Comparison of ENCODE assay signal across 8 cellular contexts in the genomic region with DNA sequence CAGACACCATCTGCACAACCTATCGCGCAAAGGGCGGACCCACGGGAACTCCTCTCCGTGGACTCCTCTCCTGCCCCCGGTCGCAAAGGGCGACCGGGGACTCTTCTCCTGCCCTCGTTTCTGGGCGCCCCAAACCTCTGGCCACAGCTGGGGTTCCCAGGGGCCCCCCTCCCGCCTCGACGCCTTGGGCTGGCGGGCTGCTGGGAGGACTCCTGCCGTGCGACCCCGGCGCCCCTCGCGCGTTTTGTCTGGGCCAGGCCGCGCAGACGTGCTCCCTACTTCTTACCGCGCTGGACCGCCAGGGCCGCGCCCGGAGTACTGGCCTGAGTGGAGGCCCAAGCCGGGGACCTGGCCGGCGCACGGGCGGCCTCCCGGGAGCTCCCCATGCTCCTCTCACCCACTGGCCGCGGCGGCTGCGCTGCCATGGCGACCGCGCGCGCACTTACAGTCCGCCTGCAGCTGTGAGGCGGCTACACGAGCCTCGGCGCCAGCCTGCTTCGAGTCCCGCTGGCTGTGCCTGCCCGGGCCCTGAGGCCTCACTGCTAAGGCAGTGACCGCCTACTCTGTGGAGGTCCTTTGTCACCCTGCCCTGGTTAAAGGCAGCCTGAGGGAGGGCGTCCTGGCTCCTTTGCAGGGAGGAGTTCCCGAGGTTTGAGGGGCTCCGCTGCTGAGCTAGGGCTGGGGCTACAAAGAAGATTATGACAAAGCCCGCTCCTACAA. TPM values are rescaled to one million over a fixed set of nuclear protein-coding genes. Genes with fewer than 3 reads are reported as not detected.
A peak's percentile ranks its signal among the peaks of the same experiment; 100 is the strongest.
DNase-seq lines count a peak whose midpoint lies in the region; ATAC-seq, FAIRE-seq and TF ChIP-seq lines count a peak whose summit lies in the region.

No MANE protein-coding gene starts in this region.

- H3K27ac Mint-ChIP-seq in activated B cell treated with CpG ODN at 0.5 μM for 24 hours = peak overlapping the region; percentile 97

- H3K9me3 Mint-ChIP-seq in activated B cell treated with CpG ODN at 0.5 μM for 24 hours = peaks cover 8% of the 10 kb centered on the region

- H3K4me1 Mint-ChIP-seq in activated B cell treated with CpG ODN at 0.5 μM for 24 hours = peaks cover 37% of the 10 kb centered on the region

- H3K4me3 ChIP-seq in colonic mucosa = peak overlapping the region; percentile 57
- peak overlapping the region; percentile 43 to 62 for H3K4me3 ChIP-seq in left lung

- TF ChIP-seq CTCF in GM13976 (IDR thresholded peaks at IDR 0.05; ENCODE audit: borderline replicate concordance, control extremely low read depth, extremely low read depth, insufficient read depth, missing control alignments) = no peak
- no peak for TF ChIP-seq CTCF in activated B cell treated with CpG ODN at 0.5 μM for 24 hours (IDR thresholded peaks at IDR 0.05)
- TF ChIP-seq CTCF in colonic mucosa (IDR thresholded peaks at IDR 0.05) = no peak
- peak in 1 of 2 donors; percentile 19 for TF ChIP-seq CTCF in left lung (IDR thresholded peaks at IDR 0.05)
- TF ChIP-seq CTCF in D721Med (IDR thresholded peaks at IDR 0.05; ENCODE audit: insufficient read depth, missing control alignments) = no peak

- ATAC-seq in HG02571 (IDR thresholded peaks at IDR 0.05; ENCODE audit: unreplicated experiment) = peak; percentile 67
- peak; percentile 56 for ATAC-seq in activated B cell treated with CpG ODN at 0.5 μM for 24 hours (ENCODE audit: low read depth)
- peak; percentile 90 for ATAC-seq in left lung

- peaks cover 9% of the 10 kb centered on the region for H3K36me3 Mint-ChIP-seq in activated B cell treated with CpG ODN at 0.5 μM for 24 hours (ENCODE audit: low read depth)

- H3K9me3 ChIP-seq in colonic mucosa (no peaks in the 10 kb centered on the region), left lung (peaks cover 0 to 9% of the 10 kb centered on the region in 2 donors)

- H3K4me1 ChIP-seq in colonic mucosa = no peaks in the 10 kb centered on the region
- H3K4me1 ChIP-seq in left lung = peaks cover 8 to 23% of the 10 kb centered on the region in 2 donors

- CTCF ChIA-PET in activated B cell treated with CpG ODN at 0.5 μM for 24 hours (lab: Charles Lee) = interaction anchor here (0.7 to 1.5 kb wide), 6 partner anchors 8 to 118 kb away, joined by 3 to 13 read pairs (median 3); no protein-coding TSS in a partner anchor

- H3K27me3 ChIP-seq in colonic mucosa (no peaks in the 10 kb centered on the region), left lung (peaks cover 0 to 6% of the 10 kb centered on the region in 2 donors)

- in situ Hi-C loops in GM13976 (cut with MboI; ENCODE audit: low sequenced_read_pairs, unreplicated experiment) = no loop called here

- H3K27ac ChIP-seq in colonic mucosa (peak overlapping the region; percentile 32), left lung (peak overlapping the region; percentile 58 to 72)

- H3K36me3 ChIP-seq in colonic mucosa (no peaks in the 10 kb centered on the region), left lung (no peaks in the 10 kb centered on the region)

- peak overlapping the region; percentile 38 to 74 for H3K9ac ChIP-seq in colonic mucosa (ENCODE audit: low read depth in 2 of 2, low read length in 2 of 2)

- H3K27me3 Mint-ChIP-seq in activated B cell treated with CpG ODN at 0.5 μM for 24 hours = no peaks in the 10 kb centered on the region

- intact Hi-C loops in activated B cell treated with CpG ODN at 0.5 μM for 24 hours (cut with micrococcal nuclease) = loop anchor here (2.0 kb wide), 4 partner anchors 233 to 545 kb away; a partner anchor contains a TSS
- intact Hi-C loops in colonic mucosa (cut with DNase I) = no loop called here
- intact Hi-C loops in left lung (cut with DNase I) = no loop called here

- FAIRE-seq in D721Med (lab: Jason Lieb, UNC) = no peak

- peak overlapping the region; percentile 85 for H3K4me3 Mint-ChIP-seq in activated B cell treated with CpG ODN at 0.5 μM for 24 hours

- DNase-seq in GM13976 (ENCODE audit: low spot score) = peak; percentile 85
- peak; percentile 84 for DNase-seq in NCI-H1105 treated with DMSO at 0.1 percent for 48 hours (lab: John Stamatoyannopoulos, UW)
- peak; percentile 70 for DNase-seq in activated B cell treated with CpG ODN at 0.5 μM for 24 hours
- DNase-seq in colonic mucosa = peak; percentile 64
- peak; percentile 69 to 96 for DNase-seq in left lung
- DNase-seq in stimulated activated CD4-positive, alpha-beta T cell treated with anti-CD3 and anti-CD28 coated beads, Interleukin-1b, Interleukin-23, amount 100 ng/mL, for 4 hours (ENCODE audit: low read depth in 2 of 2) = peak; percentile 20 to 37
- no peak for DNase-seq in D721Med (ENCODE audit: insufficient read length, low spot score)

- POLR2A ChIA-PET in activated B cell treated with CpG ODN at 0.5 μM for 24 hours (lab: Charles Lee) = interaction anchor here (0.6 to 4.3 kb wide), 23 partner anchors 12 to 1058 kb away, joined by 3 to 48 read pairs (median 6); a partner anchor contains a TSS

RNA-seq across cellular contexts. Expression of a gene that starts 0.4 kb away (rescaled TPM):
- total RNA-seq in activated B cell treated with CpG ODN at 0.5 μM for 24 hours (0.29 and 0.40 TPM in 2 replicates), colonic mucosa (not detected), left lung (under 1 TPM; 0.12 to 0.18 TPM)

RNA-seq across cellular contexts. Expression of a gene that starts 0.4 kb away (rescaled TPM):
- total RNA-seq in activated B cell treated with CpG ODN at 0.5 μM for 24 hours (4.2 and 5.7 TPM in 2 replicates), colonic mucosa (under 1 TPM; 0.77 to 0.82 TPM), left lung (1 to 10 TPM; 2.4 to 5.2 TPM)

RNA-seq across cellular contexts. Expression of a gene that starts 39.1 kb away (rescaled TPM):
- total RNA-seq in activated B cell treated with CpG ODN at 0.5 μM for 24 hours (23.9 and 24.8 TPM in 2 replicates), colonic mucosa (10 to 100 TPM; 11.1 to 12.9 TPM), left lung (10 to 100 TPM; 13.1 to 15.4 TPM)

RNA-seq across cellular contexts. Expression of a gene that starts 42.9 kb away (rescaled TPM):
- 0.42 and 0.49 TPM in 2 replicates for total RNA-seq in activated B cell treated with CpG ODN at 0.5 μM for 24 hours
- total RNA-seq in colonic mucosa = 1 to 10 TPM; 1.2 to 1.6 TPM
- total RNA-seq in left lung = 1 to 10 TPM; 2.1 to 2.6 TPM

RNA-seq across cellular contexts. Expression of a gene that starts 47.4 kb away (rescaled TPM):
- total RNA-seq in activated B cell treated with CpG ODN at 0.5 μM for 24 hours = 2.5 and 8.4 TPM in 2 replicates
- total RNA-seq in colonic mucosa = 1 to 10 TPM; 5.5 to 9.6 TPM
- total RNA-seq in left lung = 1 to 10 TPM; 4.0 to 8.0 TPM
